ENCODE assay signal across 8 cellular contexts in the genomic region with DNA sequence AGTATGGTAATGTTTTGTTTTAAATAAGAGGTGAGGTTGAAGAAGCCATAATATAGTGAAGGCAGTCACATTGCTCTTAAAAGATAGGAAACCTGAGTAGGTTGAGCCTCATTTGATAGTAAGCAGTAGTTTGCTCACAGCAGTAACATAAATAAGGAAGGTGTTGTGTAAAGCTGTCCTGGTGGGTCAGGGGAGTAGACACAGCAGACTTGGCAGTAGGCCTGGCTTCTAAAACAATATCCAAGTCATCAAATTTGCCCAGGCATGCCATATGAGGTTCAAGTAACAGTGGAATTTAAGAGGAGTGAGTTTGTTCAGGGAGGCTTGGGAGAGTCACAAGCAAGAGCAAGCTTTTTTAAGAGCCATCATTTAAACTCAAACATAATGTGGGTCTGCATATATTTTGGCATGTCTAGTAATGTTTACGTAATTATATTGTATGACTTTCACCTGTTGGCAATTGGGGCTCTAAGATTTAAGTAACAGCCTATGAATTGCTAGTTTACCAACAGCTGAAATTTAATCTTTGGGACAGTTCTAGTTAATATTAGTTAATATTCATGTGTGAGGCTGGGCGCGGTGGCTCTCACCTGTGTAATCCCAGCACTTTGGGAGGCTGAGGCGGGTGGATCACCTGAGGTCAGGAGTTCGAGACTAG. TPM values are rescaled to one million over a fixed set of nuclear protein-coding genes. Genes with fewer than 3 reads are reported as not detected.
DNase-seq lines count a peak whose midpoint lies in the region; ATAC-seq and TF ChIP-seq lines count a peak whose summit lies in the region.

No MANE protein-coding gene starts in this region.

- H3K27me3 Mint-ChIP-seq in brain (no peaks in the 10 kb centered on the region), nephron progenitor cell (ENCODE audit: low read depth, poor library complexity) (no peaks in the 10 kb centered on the region)

- no peaks in the 10 kb centered on the region for H3K9me3 Mint-ChIP-seq in brain
- H3K9me3 Mint-ChIP-seq in nephron progenitor cell, result no peaks in the 10 kb centered on the region

- TF ChIP-seq CTCF in brain (conservative IDR thresholded peaks at IDR 0.05) (no peak), nephron progenitor cell (IDR thresholded peaks at IDR 0.05) (no peak)

- H3K4me1 Mint-ChIP-seq in brain (peaks cover 70% of the 10 kb centered on the region), nephron progenitor cell (peaks cover 67% of the 10 kb centered on the region)

- H3K4me3 ChIP-seq in H7 (ENCODE audit: insufficient read depth, low read depth, low read length), result no peak overlapping the region

- peak overlapping the region in 4 of 5 experiments; percentile 6 to 68 (median 32) for H3K4me3 Mint-ChIP-seq in brain
- H3K4me3 Mint-ChIP-seq in nephron progenitor cell, result peak overlapping the region; percentile 29

- no peak for ATAC-seq in HG03565 (IDR thresholded peaks at IDR 0.05; ENCODE audit: unreplicated experiment)

- H3K36me3 Mint-ChIP-seq in brain (no peaks in the 10 kb centered on the region), nephron progenitor cell (ENCODE audit: low read depth) (no peaks in the 10 kb centered on the region)

- peak; percentile 64 for DNase-seq in EL
- DNase-seq in NCI-H146 (lab: John Stamatoyannopoulos, UW), result peak; percentile 71
- no peak for DNase-seq in nephron progenitor cell
- DNase-seq in KG1 (lab: John Stamatoyannopoulos, UW), result no peak
- DNase-seq in H7, result no peak
- no peak for DNase-seq in NCI-H446 (lab: John Stamatoyannopoulos, UW)

- no peaks in the 10 kb centered on the region for H3K27me3 ChIP-seq in H7 (ENCODE audit: control insufficient read depth, insufficient read depth, low read length)

- H3K27ac Mint-ChIP-seq in brain, result peak overlapping the region; percentile 29 to 91 (median 65)
- peak overlapping the region; percentile 70 for H3K27ac Mint-ChIP-seq in nephron progenitor cell

- no peaks in the 10 kb centered on the region for H3K36me3 ChIP-seq in H7 (replicated peaks; ENCODE audit: control insufficient read depth, insufficient read depth, low read length)

RNA-seq across cellular contexts. Expression of gene NFATC3, which starts 6.6 kb away (rescaled TPM):
- polyA plus RNA-seq in brain (ENCODE audit: insufficient read depth, low read depth, low replicate concordance), result 33.2 TPM
- total RNA-seq in H7 (2014; rRNA removed; shearing (Covaris generic)), result 22.9 and 27.7 TPM in 2 replicates

Comparison
In these comparisons a context has a peak if more than half of its experiments do, and no peak if none do; other contexts are left out.
1. DNase-seq: peak in EL (single experiment) and NCI-H146 (single experiment); none in nephron progenitor cell (single experiment), KG1 (single experiment), H7 (single experiment) and NCI-H446 (0 of 2).